11 cellular contexts compared by ENCODE assay signal in genomic region chr9:76414656-76415055, GRCh38. TPM values are rescaled to one million over a fixed set of nuclear protein-coding genes. Genes with fewer than 3 reads are reported as not detected.
DNase-seq lines count a peak whose midpoint lies in the region; ATAC-seq and FAIRE-seq lines count a peak whose summit lies in the region.
"Had no signal": no experiment of that assay in that cellular context is flagged by ENCODE, and none has a peak within 500 bp of the region (broad histone marks: within the 10 kb centered on the region; RNA-seq: fewer than 3 reads in every experiment).

No MANE protein-coding gene starts in this region.

- DNase-seq in activated CD8-positive, alpha-beta memory T cell treated with anti-CD3 and anti-CD28 coated beads, Interleukin-2, amount 10 ng/mL, durations not matched to agents 7 days and 5 days = peak; percentile 48
- DNase-seq in activated CD8-positive, alpha-beta memory T cell treated with anti-CD3 and anti-CD28 coated beads, Interleukin-2, amount 50 U/mL, for 4 hours = no peak
- DNase-seq in RCC 7860 (ENCODE audit: low spot score) = peak; percentile 38
- no peak for DNase-seq in stimulated activated naive CD8-positive, alpha-beta T cell treated with anti-CD3 and anti-CD28 coated beads, Interleukin-15, amount 100 ng/mL, for 72 hours
- DNase-seq in HPDE6-E6E7 (ENCODE audit: extremely low spot score) = no peak
- no peak for DNase-seq in NCI-H82 treated with DMSO at 0.1 percent for 48 hours (lab: John Stamatoyannopoulos, UW; ENCODE audit: unreplicated experiment)
- DNase-seq in NCI-H1105 treated with DMSO at 0.1 percent for 48 hours (lab: John Stamatoyannopoulos, UW) = no peak
- DNase-seq: activated CD4-positive, CD25-positive, alpha-beta regulatory T cell; NCI-H2081 treated with DMSO at 0.1 percent for 48 hours had no signal

- H3K36me3 Mint-ChIP-seq in activated CD8-positive, alpha-beta memory T cell treated with anti-CD3 and anti-CD28 coated beads, Interleukin-2, amount 10 ng/mL, durations not matched to agents 7 days and 5 days = peaks cover 29% of the 10 kb centered on the region
- H3K36me3 Mint-ChIP-seq: brain had no signal

- peak; percentile 36 for ATAC-seq in activated CD8-positive, alpha-beta memory T cell treated with anti-CD3 and anti-CD28 coated beads, Interleukin-2, amount 10 ng/mL, durations not matched to agents 7 days and 5 days
- ATAC-seq in HG02981 (IDR thresholded peaks at IDR 0.05; ENCODE audit: unreplicated experiment) = peak; percentile 88
- ATAC-seq in stimulated activated naive CD8-positive, alpha-beta T cell treated with anti-CD3 and anti-CD28 coated beads, Interleukin-15, amount 100 ng/mL, for 72 hours = peak; percentile 56

- H3K27me3 Mint-ChIP-seq in activated CD8-positive, alpha-beta memory T cell treated with anti-CD3 and anti-CD28 coated beads, Interleukin-2, amount 10 ng/mL, durations not matched to agents 7 days and 5 days = no peaks in the 10 kb centered on the region
- H3K27me3 Mint-ChIP-seq in stimulated activated naive CD8-positive, alpha-beta T cell treated with anti-CD3 and anti-CD28 coated beads, Interleukin-15, amount 100 ng/mL, for 72 hours = peaks cover 6% of the 10 kb centered on the region
- H3K27me3 Mint-ChIP-seq: brain had no signal

- H3K4me1 Mint-ChIP-seq in activated CD8-positive, alpha-beta memory T cell treated with anti-CD3 and anti-CD28 coated beads, Interleukin-2, amount 10 ng/mL, durations not matched to agents 7 days and 5 days = peaks cover 35% of the 10 kb centered on the region
- peaks cover 30% of the 10 kb centered on the region for H3K4me1 Mint-ChIP-seq in stimulated activated naive CD8-positive, alpha-beta T cell treated with anti-CD3 and anti-CD28 coated beads, Interleukin-15, amount 100 ng/mL, for 72 hours

- FAIRE-seq in RCC 7860 (lab: Jason Lieb, UNC) = no peak

- H3K9me3 Mint-ChIP-seq in activated CD8-positive, alpha-beta memory T cell treated with anti-CD3 and anti-CD28 coated beads, Interleukin-2, amount 10 ng/mL, durations not matched to agents 7 days and 5 days (ENCODE audit: low read depth) = peaks cover 8% of the 10 kb centered on the region
- H3K9me3 Mint-ChIP-seq in stimulated activated naive CD8-positive, alpha-beta T cell treated with anti-CD3 and anti-CD28 coated beads, Interleukin-15, amount 100 ng/mL, for 72 hours = peaks cover 11 to 17% of the 10 kb centered on the region in 2 donors

- H3K4me3 Mint-ChIP-seq in activated CD8-positive, alpha-beta memory T cell treated with anti-CD3 and anti-CD28 coated beads, Interleukin-2, amount 10 ng/mL, durations not matched to agents 7 days and 5 days = no peak overlapping the region
- peak overlapping the region in 1 of 2 donors; percentile 10 for H3K4me3 Mint-ChIP-seq in stimulated activated naive CD8-positive, alpha-beta T cell treated with anti-CD3 and anti-CD28 coated beads, Interleukin-15, amount 100 ng/mL, for 72 hours
- H3K4me3 Mint-ChIP-seq: brain had no signal

- H3K27ac Mint-ChIP-seq in activated CD8-positive, alpha-beta memory T cell treated with anti-CD3 and anti-CD28 coated beads, Interleukin-2, amount 10 ng/mL, durations not matched to agents 7 days and 5 days = peak overlapping the region; percentile 41
- H3K27ac Mint-ChIP-seq in stimulated activated naive CD8-positive, alpha-beta T cell treated with anti-CD3 and anti-CD28 coated beads, Interleukin-15, amount 100 ng/mL, for 72 hours = no peak overlapping the region

- CTCF ChIA-PET in activated CD8-positive, alpha-beta memory T cell treated with anti-CD3 and anti-CD28 coated beads, Interleukin-2, amount 10 ng/mL, durations not matched to agents 7 days and 5 days (lab: Charles Lee) = no interaction called here

RNA-seq across cellular contexts. Expression of gene RFK, which starts 20.4 kb away (rescaled TPM):
- total RNA-seq in activated CD8-positive, alpha-beta memory T cell treated with anti-CD3 and anti-CD28 coated beads, Interleukin-2, amount 10 ng/mL, durations not matched to agents 7 days and 5 days = 10 to 100 TPM; 17.0 to 19.0 TPM

RNA-seq across cellular contexts. Expression of gene GCNT1, which starts 44.3 kb away (rescaled TPM):
- total RNA-seq in activated CD8-positive, alpha-beta memory T cell treated with anti-CD3 and anti-CD28 coated beads, Interleukin-2, amount 10 ng/mL, durations not matched to agents 7 days and 5 days = 10 to 100 TPM; 23.0 to 25.0 TPM

Comparison
In these comparisons a context has a peak if more than half of its experiments do, and no peak if none do; other contexts are left out.
1. DNase-seq: peak in activated CD8-positive, alpha-beta memory T cell treated with anti-CD3 and anti-CD28 coated beads, Interleukin-2, amount 10 ng/mL, durations not matched to agents 7 days and 5 days (single experiment) and RCC 7860 (single experiment); none in activated CD8-positive, alpha-beta memory T cell treated with anti-CD3 and anti-CD28 coated beads, Interleukin-2, amount 50 U/mL, for 4 hours (single experiment), stimulated activated naive CD8-positive, alpha-beta T cell treated with anti-CD3 and anti-CD28 coated beads, Interleukin-15, amount 100 ng/mL, for 72 hours (0 of 2), HPDE6-E6E7 (single experiment), NCI-H82 treated with DMSO at 0.1 percent for 48 hours (single experiment) and NCI-H1105 treated with DMSO at 0.1 percent for 48 hours (single experiment).
2. ATAC-seq: peak in every context shown above with its lines; median percentile 88 in HG02981; 56 in stimulated activated naive CD8-positive, alpha-beta T cell treated with anti-CD3 and anti-CD28 coated beads, Interleukin-15, amount 100 ng/mL, for 72 hours; 36 in activated CD8-positive, alpha-beta memory T cell treated with anti-CD3 and anti-CD28 coated beads, Interleukin-2, amount 10 ng/mL, durations not matched to agents 7 days and 5 days.